Comparison of ENCODE assay signal across 24 cellular contexts in genomic region chr16:13171313-13171712, GRCh38.
"Had no signal": no experiment of that assay in that cellular context is flagged by ENCODE, and none has a peak within 500 bp of the region (broad histone marks: within the 10 kb centered on the region; RNA-seq: fewer than 3 reads in every experiment).

No MANE protein-coding gene starts in this region.

- H3K9me3 ChIP-seq: MG63 had no signal

- ATAC-seq: activated CD4-positive, alpha-beta T cell treated with anti-CD3 and anti-CD28 coated beads for 36 hours; activated T-cell treated with anti-CD3 and anti-CD28 coated beads, Interleukin-2, amount 50 U/mL, for 72 hours; T-helper 17 cell had no signal

- H3K27me3 ChIP-seq: brain microvascular endothelial cell, cardiac muscle cell, MG63 had no signal

- H3K4me3 ChIP-seq: cardiac muscle cell, MG63 had no signal

- H3K36me3 ChIP-seq: brain microvascular endothelial cell, cardiac muscle cell, MG63 had no signal

- FAIRE-seq: TTC549 had no signal

- H3K27ac ChIP-seq: brain microvascular endothelial cell, cardiac muscle cell, VCaP had no signal

- DNase-seq: activated CD4-positive, alpha-beta memory T cell treated with anti-CD3 and anti-CD28 coated beads, Interleukin-2, amount 10 ng/mL, durations not matched to agents 7 days and 5 days; activated CD4-positive, alpha-beta T cell treated with anti-CD3 and anti-CD28 coated beads for 36 hours; activated CD4-positive, alpha-beta T cell treated with anti-CD3 and anti-CD28 coated beads, Interleukin-2, amount 50 U/mL, for 1 hour; activated gamma-delta T cell treated with Interleukin-2 at 50 U/mL for 16 hours; activated naive CD4-positive, alpha-beta T cell treated with anti-CD3 and anti-CD28 coated beads, Interleukin-2, amount 10 ng/mL, durations not matched to agents 7 days and 5 days; activated naive CD8-positive, alpha-beta T cell treated with anti-CD3 and anti-CD28 coated beads for 36 hours; activated T-cell treated with anti-CD3 and anti-CD28 coated beads for 4 hours; activated T-cell treated with anti-CD3 and anti-CD28 coated beads, Interleukin-2, amount 50 U/mL, for 72 hours; brain microvascular endothelial cell; cerebellar nuclear complex; MG63; MV-4-11; NCI-H1105; NCI-H1436 treated with DMSO at 0.1 percent for 48 hours; NCI-H187; NCI-H2081; NCI-H446; NCI-H524; SIG-M5; T-helper 17 cell; T1000 had no signal
